In genomic region chr12:82981150-82981549, GRCh38 we compare ENCODE assay signal across 19 cellular contexts.
DNase-seq lines count a peak whose midpoint lies in the region; FAIRE-seq and TF ChIP-seq lines count a peak whose summit lies in the region.
"Had no signal": no experiment of that assay in that cellular context is flagged by ENCODE, and none has a peak within 500 bp of the region (broad histone marks: within the 10 kb centered on the region; RNA-seq: fewer than 3 reads in every experiment).

No MANE protein-coding gene starts in this region.

- no peak for FAIRE-seq in GM12892 (lab: Jason Lieb, UNC)
- FAIRE-seq: A204.1, H54 had no signal

- TF ChIP-seq POLR2A in GM12892 (IDR thresholded peaks at IDR 0.05; ENCODE audit: low read depth, low read length), result no peak

- H3K4me3 ChIP-seq in AG10803 (ENCODE audit: low read length), result no peak overlapping the region
- no peak overlapping the region for H3K4me3 ChIP-seq in choroid plexus epithelial cell (ENCODE audit: low read depth, low read length)

- TF ChIP-seq CTCF in AG10803 (conservative IDR thresholded peaks at IDR 0.05; ENCODE audit: low read length) (no peak), choroid plexus epithelial cell (conservative IDR thresholded peaks at IDR 0.05; ENCODE audit: low read depth, low read length) (no peak)

- TF ChIP-seq RAD21 in Ishikawa (IDR thresholded peaks at IDR 0.05; ENCODE audit: low read depth), result no peak

- peak; percentile 5 for DNase-seq in AG10803 (ENCODE audit: low read depth)
- DNase-seq in choroid plexus epithelial cell (ENCODE audit: low read depth), result peak; percentile 5
- peak; percentile 6 for DNase-seq in iris pigment epithelial cell (ENCODE audit: low read depth)
- DNase-seq in NK-92 (lab: John Stamatoyannopoulos, UW; ENCODE audit: unreplicated experiment), result no peak
- DNase-seq in KG1 (lab: John Stamatoyannopoulos, UW), result no peak
- DNase-seq in GM12892 (ENCODE audit: insufficient read length), result no peak
- DNase-seq: BE2C; CD4-positive, CD25-positive, alpha-beta regulatory T cell; DMS79; Karpas-422; MV-4-11; NCI-H1105 treated with DMSO at 0.1 percent for 48 hours; NCI-H2029 treated with DMSO at 0.1 percent for 48 hours; NCI-H2171 treated with DMSO at 0.1 percent for 48 hours; NCI-H526; OCI-M1 had no signal

- TF ChIP-seq EP300 in Ishikawa (IDR thresholded peaks at IDR 0.05; ENCODE audit: borderline replicate concordance), result no peak

TF ChIP-seq in Ishikawa, 13 proteins besides CTCF, POLR2A, EP300 and RAD21:
- peak; percentile 50; the same call in 1 of the 2 replicates for TF ChIP-seq REST (IDR thresholded peaks at IDR 0.05; ENCODE audit: low read depth)
- no peak for TF ChIP-seq NFIC (IDR thresholded peaks at IDR 0.05)
- no peak for TF ChIP-seq ZBTB7A (IDR thresholded peaks at IDR 0.05; ENCODE audit: low read depth)
- TF ChIP-seq CEBPB (IDR thresholded peaks at IDR 0.05), result no peak
- TF ChIP-seq TEAD4 (IDR thresholded peaks at IDR 0.05), result no peak
- TF ChIP-seq CREB1 (IDR thresholded peaks at IDR 0.05; ENCODE audit: low read depth), result no peak

Comparison
In these comparisons a context has a peak if more than half of its experiments do, and no peak if none do; other contexts are left out.
1. DNase-seq: peak in AG10803 (single experiment), choroid plexus epithelial cell (single experiment) and iris pigment epithelial cell (single experiment); none in NK-92 (single experiment), KG1 (single experiment) and GM12892 (single experiment).